ENCODE assay signal across 1 cellular context in the genomic region with DNA sequence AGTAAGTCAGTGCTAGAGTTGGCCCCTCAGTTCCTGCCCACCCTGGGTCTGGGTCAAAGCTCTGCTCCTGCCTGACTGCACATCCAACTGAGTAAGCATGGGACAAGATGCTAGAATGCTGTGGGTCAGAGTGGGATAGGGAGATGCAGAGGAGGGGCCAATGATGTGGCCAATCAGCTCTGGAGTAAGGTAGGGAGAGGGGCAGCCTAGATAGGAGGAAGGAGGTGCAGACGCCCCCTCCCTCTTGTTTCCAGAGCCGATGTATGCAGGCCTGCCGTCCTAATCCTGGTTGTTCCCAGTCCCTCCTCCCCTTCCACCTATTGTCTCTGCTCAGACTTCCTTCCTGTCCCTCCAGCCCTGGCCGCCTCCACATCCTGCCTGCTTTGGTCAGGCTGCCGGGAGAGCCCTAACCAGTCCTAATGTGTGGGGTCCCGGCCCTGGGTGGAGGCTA.
TF ChIP-seq lines count a peak whose summit lies in the region.

No MANE protein-coding gene starts in this region.

TF ChIP-seq in HCT116, 20 proteins besides CTCF, POLR2A, EP300 and RAD21 (continued from another document):
- no peak for TF ChIP-seq CEBPB (IDR thresholded peaks at IDR 0.05; ENCODE audit: low read depth)
TF ChIP-seq in HCT116: peak in this region for 1.
